Comparison of ENCODE assay signal across 9 cellular contexts in genomic region chr22:22935546-22936157, GRCh38. TPM values are rescaled to one million over a fixed set of nuclear protein-coding genes. Genes with fewer than 3 reads are reported as not detected.
DNase-seq lines count a peak whose midpoint lies in the region; ATAC-seq lines count a peak whose summit lies in the region.
"Had no signal": no experiment of that assay in that cellular context is flagged by ENCODE, and none has a peak within 500 bp of the region (broad histone marks: within the 10 kb centered on the region; RNA-seq: fewer than 3 reads in every experiment).

No MANE protein-coding gene starts in this region.

- no peak overlapping the region for H3K4me3 Mint-ChIP-seq in activated CD8-positive, alpha-beta memory T cell treated with anti-CD3 and anti-CD28 coated beads, Interleukin-2, amount 10 ng/mL, durations not matched to agents 7 days and 5 days
- peak overlapping the region; percentile 49 to 57 for H3K4me3 Mint-ChIP-seq in stimulated activated naive B cell treated with anti-CD40 and anti-IgM and Interleukin-4, amounts not matched to agents 10 μg/mL and 1 μg/mL and 100 μg/mL, for 72 hours

- no peak for DNase-seq in activated CD8-positive, alpha-beta memory T cell treated with anti-CD3 and anti-CD28 coated beads, Interleukin-2, amount 10 ng/mL, durations not matched to agents 7 days and 5 days
- no peak for DNase-seq in activated CD8-positive, alpha-beta memory T cell treated with anti-CD3 and anti-CD28 coated beads for 24 hours
- peak; percentile 85 for DNase-seq in NOMO-1 treated with dmso at 0.1 percent for 144 hours (lab: John Stamatoyannopoulos, UW; ENCODE audit: unreplicated experiment)
- peak; percentile 94 for DNase-seq in stimulated activated naive B cell treated with anti-CD40 and anti-IgM and Interleukin-4, amounts not matched to agents 10 μg/mL and 1 μg/mL and 100 μg/mL, for 72 hours
- DNase-seq in GM03348 (ENCODE audit: low spot score), result no peak
- no peak for DNase-seq in activated T-cell treated with anti-CD3 and anti-CD28 coated beads for 4 hours
- no peak for DNase-seq in stimulated activated CD4-positive, alpha-beta T cell treated with anti-CD3 and anti-CD28 coated beads, Interleukin-12 subunit alpha, Interleukin-12 subunit beta, amount 100 ng/mL, for 4 hours

- CTCF ChIA-PET in activated CD8-positive, alpha-beta memory T cell treated with anti-CD3 and anti-CD28 coated beads, Interleukin-2, amount 10 ng/mL, durations not matched to agents 7 days and 5 days (lab: Charles Lee), result interaction anchor here (0.6 to 1.9 kb wide), 8 partner anchors 20 to 226 kb away, joined by 3 to 9 read pairs (median 4); no protein-coding TSS in a partner anchor

- H3K27ac Mint-ChIP-seq in activated CD8-positive, alpha-beta memory T cell treated with anti-CD3 and anti-CD28 coated beads, Interleukin-2, amount 10 ng/mL, durations not matched to agents 7 days and 5 days, result no peak overlapping the region
- peak overlapping the region; percentile 99 for H3K27ac Mint-ChIP-seq in stimulated activated naive B cell treated with anti-CD40 and anti-IgM and Interleukin-4, amounts not matched to agents 10 μg/mL and 1 μg/mL and 100 μg/mL, for 72 hours

- no peaks in the 10 kb centered on the region for H3K9me3 Mint-ChIP-seq in activated CD8-positive, alpha-beta memory T cell treated with anti-CD3 and anti-CD28 coated beads, Interleukin-2, amount 10 ng/mL, durations not matched to agents 7 days and 5 days (ENCODE audit: low read depth)
- no peaks in the 10 kb centered on the region for H3K9me3 Mint-ChIP-seq in stimulated activated naive B cell treated with anti-CD40 and anti-IgM and Interleukin-4, amounts not matched to agents 10 μg/mL and 1 μg/mL and 100 μg/mL, for 72 hours

- H3K36me3 Mint-ChIP-seq in activated CD8-positive, alpha-beta memory T cell treated with anti-CD3 and anti-CD28 coated beads, Interleukin-2, amount 10 ng/mL, durations not matched to agents 7 days and 5 days, result no peaks in the 10 kb centered on the region
- peaks cover 13 to 32% of the 10 kb centered on the region in 2 donors for H3K36me3 Mint-ChIP-seq in stimulated activated naive B cell treated with anti-CD40 and anti-IgM and Interleukin-4, amounts not matched to agents 10 μg/mL and 1 μg/mL and 100 μg/mL, for 72 hours

- H3K4me1 Mint-ChIP-seq in activated CD8-positive, alpha-beta memory T cell treated with anti-CD3 and anti-CD28 coated beads, Interleukin-2, amount 10 ng/mL, durations not matched to agents 7 days and 5 days, result peaks cover 21% of the 10 kb centered on the region
- H3K4me1 Mint-ChIP-seq in stimulated activated naive B cell treated with anti-CD40 and anti-IgM and Interleukin-4, amounts not matched to agents 10 μg/mL and 1 μg/mL and 100 μg/mL, for 72 hours, result peaks cover 80 to 100% of the 10 kb centered on the region in 2 donors

- peaks cover 10% of the 10 kb centered on the region for H3K27me3 Mint-ChIP-seq in activated CD8-positive, alpha-beta memory T cell treated with anti-CD3 and anti-CD28 coated beads, Interleukin-2, amount 10 ng/mL, durations not matched to agents 7 days and 5 days
- no peaks in the 10 kb centered on the region for H3K27me3 Mint-ChIP-seq in stimulated activated naive B cell treated with anti-CD40 and anti-IgM and Interleukin-4, amounts not matched to agents 10 μg/mL and 1 μg/mL and 100 μg/mL, for 72 hours

- peak; percentile 31 for ATAC-seq in activated CD8-positive, alpha-beta memory T cell treated with anti-CD3 and anti-CD28 coated beads, Interleukin-2, amount 10 ng/mL, durations not matched to agents 7 days and 5 days
- peak; percentile 84 for ATAC-seq in HG02678 (IDR thresholded peaks at IDR 0.05; ENCODE audit: unreplicated experiment)
- ATAC-seq in stimulated activated naive B cell treated with anti-CD40 and anti-IgM and Interleukin-4, amounts not matched to agents 10 μg/mL and 1 μg/mL and 100 μg/mL, for 72 hours (replicated peaks), result peak; percentile 89 to 92

RNA-seq across cellular contexts. Expression of gene IGLL5, which starts 48.0 kb away (rescaled TPM):
- not detected for total RNA-seq in activated CD8-positive, alpha-beta memory T cell treated with anti-CD3 and anti-CD28 coated beads, Interleukin-2, amount 10 ng/mL, durations not matched to agents 7 days and 5 days
- total RNA-seq: SK-MEL-5 had no signal

Comparison
In these comparisons a context has a peak if more than half of its experiments do, and no peak if none do; other contexts are left out.
1. ATAC-seq: peak in every context shown above with its lines; median percentile 90 in stimulated activated naive B cell treated with anti-CD40 and anti-IgM and Interleukin-4, amounts not matched to agents 10 μg/mL and 1 μg/mL and 100 μg/mL, for 72 hours; 84 in HG02678; 31 in activated CD8-positive, alpha-beta memory T cell treated with anti-CD3 and anti-CD28 coated beads, Interleukin-2, amount 10 ng/mL, durations not matched to agents 7 days and 5 days.
2. DNase-seq: peak in NOMO-1 treated with dmso at 0.1 percent for 144 hours (single experiment) and stimulated activated naive B cell treated with anti-CD40 and anti-IgM and Interleukin-4, amounts not matched to agents 10 μg/mL and 1 μg/mL and 100 μg/mL, for 72 hours (single experiment); none in activated CD8-positive, alpha-beta memory T cell treated with anti-CD3 and anti-CD28 coated beads, Interleukin-2, amount 10 ng/mL, durations not matched to agents 7 days and 5 days (single experiment), activated CD8-positive, alpha-beta memory T cell treated with anti-CD3 and anti-CD28 coated beads for 24 hours (single experiment), GM03348 (single experiment), activated T-cell treated with anti-CD3 and anti-CD28 coated beads for 4 hours (single experiment) and stimulated activated CD4-positive, alpha-beta T cell treated with anti-CD3 and anti-CD28 coated beads, Interleukin-12 subunit alpha, Interleukin-12 subunit beta, amount 100 ng/mL, for 4 hours (single experiment).